In the genomic region with DNA sequence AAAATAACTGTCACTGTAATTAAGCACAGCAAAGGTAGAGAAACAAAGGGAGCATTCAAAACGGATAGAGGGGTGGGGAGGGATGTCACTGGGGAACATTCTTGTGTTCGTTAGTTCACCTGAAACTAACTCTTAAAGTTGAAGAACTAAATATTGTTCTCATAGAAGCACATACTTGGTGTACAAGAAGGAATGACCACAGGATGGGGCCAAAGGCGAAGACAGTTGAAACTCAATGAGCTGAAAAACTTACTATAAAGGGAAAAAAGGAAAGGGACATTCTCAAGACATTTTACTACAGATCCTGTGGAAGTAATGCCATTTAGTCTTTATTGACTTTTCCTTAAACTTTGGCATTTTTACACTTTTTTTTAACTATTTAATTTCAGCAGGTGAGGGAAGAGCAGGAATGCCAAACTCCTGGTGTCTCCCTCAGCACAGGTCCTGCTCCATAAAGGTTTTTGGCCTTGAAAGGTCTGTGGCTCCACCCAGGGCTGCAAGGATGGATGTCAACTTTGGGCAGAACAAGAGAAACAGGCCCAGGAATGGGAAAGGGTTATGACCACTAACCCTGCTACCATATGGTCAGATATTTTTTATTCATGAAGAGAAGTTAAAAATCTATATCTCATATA, we compare ENCODE assay signal across 8 cellular contexts.
A peak's percentile ranks its signal among the peaks of the same experiment; 100 is the strongest.
DNase-seq lines count a peak whose midpoint lies in the region; ATAC-seq and TF ChIP-seq lines count a peak whose summit lies in the region.

No MANE protein-coding gene starts in this region.

- H3K4me3 Mint-ChIP-seq in activated CD8-positive, alpha-beta T cell treated with anti-CD3 and anti-CD28 coated beads for 36 hours, result no peak overlapping the region

- no peak overlapping the region for H3K27ac Mint-ChIP-seq in activated CD8-positive, alpha-beta T cell treated with anti-CD3 and anti-CD28 coated beads for 36 hours

- no peaks in the 10 kb centered on the region for H3K36me3 Mint-ChIP-seq in activated CD8-positive, alpha-beta T cell treated with anti-CD3 and anti-CD28 coated beads for 36 hours (ENCODE audit: low read depth)

- CTCF ChIA-PET in activated CD8-positive, alpha-beta T cell treated with anti-CD3 and anti-CD28 coated beads for 36 hours (lab: Charles Lee), result interaction anchor here (0.5 to 2.3 kb wide), 4 partner anchors 207 to 330 kb away, joined by 3 to 11 read pairs (median 3); no protein-coding TSS in a partner anchor

- H3K4me1 Mint-ChIP-seq in activated CD8-positive, alpha-beta T cell treated with anti-CD3 and anti-CD28 coated beads for 36 hours (ENCODE audit: low read depth), result peaks cover 22% of the 10 kb centered on the region

- H3K9me3 Mint-ChIP-seq in activated CD8-positive, alpha-beta T cell treated with anti-CD3 and anti-CD28 coated beads for 36 hours, result no peaks in the 10 kb centered on the region

- DNase-seq in AG08396 (ENCODE audit: low spot score) (peak; percentile 43), inferior parietal cortex (ENCODE audit: extremely low spot score) (peak; percentile 33), hippocampal formation (lab: John Stamatoyannopoulos, UW) (no peak), T-helper 2 cell (no peak), ureter (ENCODE audit: low spot score) (no peak)
- DNase-seq in activated CD8-positive, alpha-beta T cell treated with anti-CD3 and anti-CD28 coated beads for 36 hours, result peak; percentile 41

- POLR2A ChIA-PET in activated CD8-positive, alpha-beta T cell treated with anti-CD3 and anti-CD28 coated beads for 36 hours (lab: Charles Lee), result no interaction called here

- no peaks in the 10 kb centered on the region for H3K27me3 Mint-ChIP-seq in activated CD8-positive, alpha-beta T cell treated with anti-CD3 and anti-CD28 coated beads for 36 hours

- ATAC-seq in GM18511 (IDR thresholded peaks at IDR 0.05; ENCODE audit: unreplicated experiment) (peak; percentile 65), HG03571 (IDR thresholded peaks at IDR 0.05; ENCODE audit: unreplicated experiment) (peak; percentile 60)
- ATAC-seq in activated CD8-positive, alpha-beta T cell treated with anti-CD3 and anti-CD28 coated beads for 36 hours, result no peak

- TF ChIP-seq CTCF in activated CD8-positive, alpha-beta T cell treated with anti-CD3 and anti-CD28 coated beads for 36 hours (IDR thresholded peaks at IDR 0.05), result no peak

- intact Hi-C loops in activated CD8-positive, alpha-beta T cell treated with anti-CD3 and anti-CD28 coated beads for 36 hours (cut with micrococcal nuclease), result no loop called here

Comparison
In these comparisons a context has a peak if more than half of its experiments do, and no peak if none do; other contexts are left out.
1. DNase-seq: peak in AG08396 (single experiment), activated CD8-positive, alpha-beta T cell treated with anti-CD3 and anti-CD28 coated beads for 36 hours (single experiment) and inferior parietal cortex (single experiment); none in hippocampal formation (0 of 2), T-helper 2 cell (0 of 5) and ureter (single experiment).